ENCODE assay signal across 9 cellular contexts in genomic region chr1:53949023-53949611, GRCh38. TPM values are rescaled to one million over a fixed set of nuclear protein-coding genes. Genes with fewer than 3 reads are reported as not detected.
A peak's percentile ranks its signal among the peaks of the same experiment; 100 is the strongest.
DNase-seq lines count a peak whose midpoint lies in the region; ATAC-seq and TF ChIP-seq lines count a peak whose summit lies in the region.
"Had no signal": no experiment of that assay in that cellular context is flagged by ENCODE, and none has a peak within 500 bp of the region (broad histone marks: within the 10 kb centered on the region; RNA-seq: fewer than 3 reads in every experiment).

No MANE protein-coding gene starts in this region.

- no peaks in the 10 kb centered on the region for H3K9me3 ChIP-seq in BE2C
- H3K9me3 ChIP-seq in breast epithelium = no peaks in the 10 kb centered on the region

- peak overlapping the region in 1 of 6 donors; percentile 70 for H3K27ac Mint-ChIP-seq in naive B cell
- H3K27ac Mint-ChIP-seq in stimulated activated memory B cell treated with anti-CD40 and anti-IgM and Interleukin-4, amounts not matched to agents 10 μg/mL and 1 μg/mL and 100 μg/mL, for 72 hours = no peak overlapping the region
- H3K27ac Mint-ChIP-seq: memory B cell had no signal

- H3K36me3 ChIP-seq in BE2C (no peaks in the 10 kb centered on the region), breast epithelium (no peaks in the 10 kb centered on the region)

- TF ChIP-seq CTCF in BE2C (IDR thresholded peaks at IDR 0.05; ENCODE audit: low read depth, low read length) (peak; percentile 71), breast epithelium (IDR thresholded peaks at IDR 0.05) (peak in 2 of 3 donors; percentile 34 to 39)

- no peaks in the 10 kb centered on the region for H3K36me3 Mint-ChIP-seq in naive B cell
- peaks cover 22% of the 10 kb centered on the region for H3K36me3 Mint-ChIP-seq in stimulated activated memory B cell treated with anti-CD40 and anti-IgM and Interleukin-4, amounts not matched to agents 10 μg/mL and 1 μg/mL and 100 μg/mL, for 72 hours

- H3K4me3 Mint-ChIP-seq in naive B cell = peak overlapping the region in 1 of 8 donors; percentile 92
- H3K4me3 Mint-ChIP-seq in stimulated activated memory B cell treated with anti-CD40 and anti-IgM and Interleukin-4, amounts not matched to agents 10 μg/mL and 1 μg/mL and 100 μg/mL, for 72 hours = no peak overlapping the region
- H3K4me3 Mint-ChIP-seq: memory B cell had no signal

- H3K27ac ChIP-seq in breast epithelium = no peak overlapping the region

- H3K27me3 ChIP-seq in BE2C (no peaks in the 10 kb centered on the region), breast epithelium (no peaks in the 10 kb centered on the region)

- no peak overlapping the region for H3K4me3 ChIP-seq in BE2C (ENCODE audit: low read depth, low read length)
- H3K4me3 ChIP-seq in breast epithelium = no peak overlapping the region

- H3K4me1 Mint-ChIP-seq in naive B cell = peaks cover 19 to 22% (median 20%) of the 10 kb centered on the region in 3 donors
- peaks cover 23% of the 10 kb centered on the region for H3K4me1 Mint-ChIP-seq in stimulated activated memory B cell treated with anti-CD40 and anti-IgM and Interleukin-4, amounts not matched to agents 10 μg/mL and 1 μg/mL and 100 μg/mL, for 72 hours

- H3K4me1 ChIP-seq in BE2C = no peaks in the 10 kb centered on the region
- no peaks in the 10 kb centered on the region for H3K4me1 ChIP-seq in breast epithelium

- DNase-seq in BE2C (peak; percentile 44), GM03348 (ENCODE audit: low spot score) (peak; percentile 34), NCI-H2227 treated with DMSO at 0.1 percent for 48 hours (lab: John Stamatoyannopoulos, UW) (peak; percentile 71), breast epithelium (ENCODE audit: low spot score in 2 of 2) (no peak), naive B cell (peak; percentile 18), COLO829 (ENCODE audit: low spot score) (no peak), HuH-7.5 (ENCODE audit: low spot score) (no peak)

- intact Hi-C loops in breast epithelium (cut with DNase I; ENCODE audit: low total_unique reads) = no loop called here

- H3K27me3 Mint-ChIP-seq in naive B cell = no peaks in the 10 kb centered on the region
- no peaks in the 10 kb centered on the region for H3K27me3 Mint-ChIP-seq in stimulated activated memory B cell treated with anti-CD40 and anti-IgM and Interleukin-4, amounts not matched to agents 10 μg/mL and 1 μg/mL and 100 μg/mL, for 72 hours
- H3K27me3 Mint-ChIP-seq: memory B cell had no signal

- ATAC-seq in naive B cell (ENCODE audit: low read depth in 2 of 2) = no peak
- no peak for ATAC-seq in stimulated activated memory B cell treated with anti-CD40 and anti-IgM and Interleukin-4, amounts not matched to agents 10 μg/mL and 1 μg/mL and 100 μg/mL, for 72 hours

- no peak for TF ChIP-seq POLR2A in breast epithelium (IDR thresholded peaks at IDR 0.05)

- no peaks in the 10 kb centered on the region for H3K9me3 Mint-ChIP-seq in naive B cell
- H3K9me3 Mint-ChIP-seq in stimulated activated memory B cell treated with anti-CD40 and anti-IgM and Interleukin-4, amounts not matched to agents 10 μg/mL and 1 μg/mL and 100 μg/mL, for 72 hours = no peaks in the 10 kb centered on the region
- H3K9me3 Mint-ChIP-seq: memory B cell had no signal

RNA-seq across cellular contexts. Expression of gene LRRC42, which starts 3.0 kb away (rescaled TPM):
- polyA plus RNA-seq in BE2C (2012; ENCODE audit: insufficient read depth, insufficient read length, low read depth) = 7.5 TPM
- 10 to 100 TPM; 11.2 to 20.0 (median 17.7) TPM for total RNA-seq in breast epithelium
- polyA plus RNA-seq in naive B cell (ENCODE audit: low read depth in 6 of 6) = 10 to 100 TPM in 1 of 6 donors, 1 to 10 TPM in 5; 5.4 to 11.1 (median 7.8) TPM

RNA-seq across cellular contexts. Expression of gene IFT25, which starts 3.6 kb away (rescaled TPM):
- 0.65 TPM for polyA plus RNA-seq in BE2C (2012; ENCODE audit: insufficient read depth, insufficient read length, low read depth)
- total RNA-seq in breast epithelium = 10 to 100 TPM; 20.8 to 27.7 (median 23.3) TPM
- polyA plus RNA-seq in naive B cell (ENCODE audit: low read depth in 6 of 6) = 10 to 100 TPM; 41.5 to 66.8 (median 51.5) TPM

RNA-seq across cellular contexts. Expression of gene DIO1, which starts 55.1 kb away (rescaled TPM):
- polyA plus RNA-seq in BE2C (2012; ENCODE audit: insufficient read depth, insufficient read length, low read depth) = not detected
- 1 to 10 TPM in 1 of 3 donors, under 1 TPM in 1, not detected in 1; 0.59 to 8.2 TPM for total RNA-seq in breast epithelium
- not detected for polyA plus RNA-seq in naive B cell (ENCODE audit: low read depth in 6 of 6)

RNA-seq across cellular contexts. Expression of gene YIPF1, which starts 59.5 kb away (rescaled TPM):
- polyA plus RNA-seq in BE2C (2012; ENCODE audit: insufficient read depth, insufficient read length, low read depth) = 5.9 TPM
- total RNA-seq in breast epithelium = 10 to 100 TPM; 21.3 to 43.6 (median 40.7) TPM
- 10 to 100 TPM; 20.7 to 41.1 (median 24.3) TPM for polyA plus RNA-seq in naive B cell (ENCODE audit: low read depth in 6 of 6)

Comparison
In these comparisons a context has a peak if more than half of its experiments do, and no peak if none do; other contexts are left out.
1. DNase-seq: peak in BE2C (single experiment), GM03348 (single experiment), NCI-H2227 treated with DMSO at 0.1 percent for 48 hours (single experiment) and naive B cell (single experiment); none in breast epithelium (0 of 2), COLO829 (single experiment) and HuH-7.5 (single experiment).